Comparison of ENCODE assay signal across 13 cellular contexts in the genomic region with DNA sequence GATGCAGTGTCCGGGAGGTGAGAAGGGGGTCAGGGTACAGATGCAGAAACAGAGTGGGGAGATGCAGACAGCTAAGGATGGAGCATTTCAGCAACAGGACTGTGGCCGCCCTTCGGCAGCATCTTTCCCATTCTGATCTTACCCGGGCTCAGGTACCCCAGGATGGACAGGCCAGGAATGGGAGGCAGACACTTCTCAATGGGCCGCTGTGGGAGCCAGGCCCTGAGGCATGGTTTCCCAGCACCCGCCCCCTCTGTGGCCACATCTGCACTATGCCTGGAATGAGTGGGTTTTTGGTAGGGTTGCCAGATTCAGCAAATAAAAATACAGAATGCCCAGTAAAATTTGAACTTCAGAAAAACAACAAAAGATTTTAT.
DNase-seq lines count a peak whose midpoint lies in the region; TF ChIP-seq lines count a peak whose summit lies in the region.
"Had no signal": no experiment of that assay in that cellular context is flagged by ENCODE, and none has a peak within 500 bp of the region (broad histone marks: within the 10 kb centered on the region; RNA-seq: fewer than 3 reads in every experiment).

No MANE protein-coding gene starts in this region.

- peak overlapping the region; percentile 53 for H3K4me2 ChIP-seq in mammary epithelial cell (ENCODE audit: insufficient read depth, low read depth, low read length)
- H3K4me2 ChIP-seq: BLaER1 treated with 17β-estradiol and CSF1 and Interleukin-3, amounts not matched to agents 10 nM and 100 nM had no signal

- intact Hi-C loops in mammary epithelial cell (cut with micrococcal nuclease) = loop anchor here (1.0 to 10.0 kb wide), 4 partner anchors 34 to 201 kb away; no protein-coding TSS in a partner anchor

- no peaks in the 10 kb centered on the region for H3K9me3 ChIP-seq in mammary epithelial cell (replicated peaks; ENCODE audit: insufficient read depth, low read length)

- no peaks in the 10 kb centered on the region for H3K27me3 ChIP-seq in mammary epithelial cell (ENCODE audit: insufficient read depth, low read length)
- H3K27me3 ChIP-seq: BLaER1 treated with 17β-estradiol and CSF1 and Interleukin-3, amounts not matched to agents 10 nM and 100 nM had no signal

- 0% methylated on average over 3 of the region's 6 CpGs for WGBS in mammary epithelial cell (ENCODE audit: low coverage, missing lambda C conversion rate)

- no peak overlapping the region for H3K27ac Mint-ChIP-seq in osteocyte (ENCODE audit: unreplicated experiment)

- H3K9ac ChIP-seq in mammary epithelial cell (ENCODE audit: insufficient read depth, low read length) = no peak overlapping the region
- H3K9ac ChIP-seq: BLaER1 treated with 17β-estradiol and CSF1 and Interleukin-3, amounts not matched to agents 10 nM and 100 nM had no signal

- H4K20me1 ChIP-seq in mammary epithelial cell (ENCODE audit: insufficient read depth, low read length) = no peaks in the 10 kb centered on the region
- H4K20me1 ChIP-seq: BLaER1 treated with 17β-estradiol and CSF1 and Interleukin-3, amounts not matched to agents 10 nM and 100 nM had no signal

- H3K4me3 ChIP-seq in mammary epithelial cell (replicated peaks in 1 of 3; ENCODE audit: insufficient read depth in 1 of 3, low read depth in 2 of 3, low read length in 3 of 3) = peak overlapping the region in 1 of 3 experiments; percentile 18
- H3K4me3 ChIP-seq: BLaER1 treated with 17β-estradiol and CSF1 and Interleukin-3, amounts not matched to agents 10 nM and 100 nM; GM12878 had no signal

- POLR2A ChIA-PET in GM10248 (lab: Yijun Ruan, JAX) = no interaction called here

- peak overlapping the region; percentile 48 for H3K27ac ChIP-seq in mammary epithelial cell (ENCODE audit: insufficient read depth, low read depth, low read length)
- H3K27ac ChIP-seq: BLaER1 treated with 17β-estradiol and CSF1 and Interleukin-3, amounts not matched to agents 10 nM and 100 nM had no signal

- H3K36me3 Mint-ChIP-seq in osteocyte (ENCODE audit: unreplicated experiment) = no peaks in the 10 kb centered on the region

- in situ Hi-C loops in mammary epithelial cell (cut with MboI; ENCODE audit: low sequenced_read_pairs in 2 of 2) = no loop called here

- CTCF ChIA-PET in mammary epithelial cell (lab: Charles Lee; ENCODE audit: low non-redundant PET) (no interaction called here), GM10248 (lab: Yijun Ruan, JAX) (no interaction called here)

- dilution Hi-C loops in mammary epithelial cell (cut with HindIII; ENCODE audit: low sequenced_read_pairs) = no loop called here

- no peaks in the 10 kb centered on the region for H3K79me2 ChIP-seq in mammary epithelial cell (ENCODE audit: insufficient read depth, low read length)

- no peaks in the 10 kb centered on the region for H3K4me1 Mint-ChIP-seq in osteocyte (ENCODE audit: unreplicated experiment)

- H3K27me3 Mint-ChIP-seq in osteocyte (ENCODE audit: unreplicated experiment) = peaks cover 3% of the 10 kb centered on the region

- peaks cover 40% of the 10 kb centered on the region for H3K4me1 ChIP-seq in mammary epithelial cell (ENCODE audit: insufficient read depth, low read length)
- H3K4me1 ChIP-seq: BLaER1 treated with 17β-estradiol and CSF1 and Interleukin-3, amounts not matched to agents 10 nM and 100 nM had no signal

- TF ChIP-seq CTCF in mammary epithelial cell (conservative IDR thresholded peaks at IDR 0.05 in 1 of 2, IDR thresholded peaks at IDR 0.05 in 1 of 2; ENCODE audit: extremely low read depth in 1 of 2, insufficient read depth in 1 of 2, low read depth in 1 of 2, low read length in 2 of 2) (no peak), osteocyte (IDR thresholded peaks at IDR 0.05) (no peak), GM10248 (IDR thresholded peaks at IDR 0.05; ENCODE audit: control extremely low read depth, extremely low read depth, low read depth, missing control alignments) (no peak)

- no peaks in the 10 kb centered on the region for H3K36me3 ChIP-seq in mammary epithelial cell (ENCODE audit: insufficient read depth, low read length)
- H3K36me3 ChIP-seq: BLaER1 treated with 17β-estradiol and CSF1 and Interleukin-3, amounts not matched to agents 10 nM and 100 nM had no signal

- H3K9me3 Mint-ChIP-seq in osteocyte (ENCODE audit: unreplicated experiment) = no peaks in the 10 kb centered on the region

- peak; percentile 69 for DNase-seq in EH (ENCODE audit: low read depth)
- DNase-seq in M059J (ENCODE audit: low read depth) = peak; percentile 20
- DNase-seq in mammary epithelial cell = no peak
- DNase-seq in osteocyte (ENCODE audit: extremely low spot score, unreplicated experiment) = peak; percentile 68
- DNase-seq in ureter (ENCODE audit: low spot score) = no peak
- no peak for DNase-seq in GM10248 (ENCODE audit: extremely low spot score)
- DNase-seq in midbrain (lab: John Stamatoyannopoulos, UW) = no peak
- DNase-seq: ACHN, NCI-H1436 treated with DMSO at 0.1 percent for 48 hours, NCI-H526 treated with DMSO at 0.1 percent for 48 hours, SHP77 treated with DMSO at 0.1 percent for 48 hours had no signal

- no TSS peak for BruUV-seq in mammary epithelial cell (replicated peaks; lab: Mats Ljungman, UMichigan)

- no peak overlapping the region for H3K4me3 Mint-ChIP-seq in osteocyte (ENCODE audit: unreplicated experiment)

- H2AFZ ChIP-seq in mammary epithelial cell (ENCODE audit: low read depth, low read length) = peak overlapping the region; percentile 71

Comparison
In these comparisons a context has a peak if more than half of its experiments do, and no peak if none do; other contexts are left out.
1. DNase-seq: peak in EH (single experiment), M059J (single experiment) and osteocyte (single experiment); none in mammary epithelial cell (single experiment), ureter (single experiment), GM10248 (single experiment) and midbrain (single experiment).